In genomic region chr17:60586288-60586974, GRCh38 we compare ENCODE assay signal across 1 cellular context.
TF ChIP-seq lines count a peak whose summit lies in the region.

No MANE protein-coding gene starts in this region.

TF ChIP-seq in SK-N-SH, 30 proteins besides CTCF, POLR2A, EP300 and RAD21 (continued from another document):
- TF ChIP-seq ZBTB33 (IDR thresholded peaks at IDR 0.05; ENCODE audit: borderline replicate concordance, low read depth) (no peak), REST (IDR thresholded peaks at IDR 0.05; ENCODE audit: low read depth, low read length) (peak; percentile 92), TCF12 (IDR thresholded peaks at IDR 0.05) (no peak), MEF2A (IDR thresholded peaks at IDR 0.05; ENCODE audit: borderline replicate concordance, low read depth) (no peak), SMC3 (IDR thresholded peaks at IDR 0.05; ENCODE audit: low read depth, low read length) (peak; percentile 50), CHD2 (IDR thresholded peaks at IDR 0.05; ENCODE audit: low read length, partially characterized antibody) (no peak), GATA2 (CRISPR knock-in tag; IDR thresholded peaks at IDR 0.05) (no peak), USF2 (IDR thresholded peaks at IDR 0.05; ENCODE audit: borderline replicate concordance, low read depth, low read length) (no peak), RFX5 (IDR thresholded peaks at IDR 0.05; ENCODE audit: low read length) (no peak)
TF ChIP-seq in SK-N-SH: peak in this region for 2.
